ENCODE assay signal across 1 cellular context in the genomic region with DNA sequence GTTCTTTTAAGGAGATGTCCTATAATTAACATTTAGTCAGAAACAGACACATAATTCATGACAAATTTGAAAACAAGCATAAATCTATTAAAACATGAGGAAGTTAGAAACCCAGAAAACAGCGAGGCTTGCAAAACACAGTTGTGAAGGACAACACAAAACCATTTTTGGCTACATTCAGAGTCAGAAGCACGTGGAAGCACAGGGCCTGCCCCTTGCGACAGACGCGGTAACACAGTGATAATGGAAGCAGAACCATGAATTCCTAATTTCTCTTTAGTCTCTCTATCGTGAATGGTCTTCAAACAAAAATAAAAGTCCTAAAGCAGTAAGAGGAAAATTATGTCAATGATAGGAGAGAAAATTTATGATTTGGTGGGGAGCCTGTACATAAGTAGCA.
TF ChIP-seq lines count a peak whose summit lies in the region.

No MANE protein-coding gene starts in this region.

TF ChIP-seq in WTC11, 78 proteins besides CTCF, POLR2A, EP300 and RAD21 (continued from another document):
- TF ChIP-seq, protein P1, sequence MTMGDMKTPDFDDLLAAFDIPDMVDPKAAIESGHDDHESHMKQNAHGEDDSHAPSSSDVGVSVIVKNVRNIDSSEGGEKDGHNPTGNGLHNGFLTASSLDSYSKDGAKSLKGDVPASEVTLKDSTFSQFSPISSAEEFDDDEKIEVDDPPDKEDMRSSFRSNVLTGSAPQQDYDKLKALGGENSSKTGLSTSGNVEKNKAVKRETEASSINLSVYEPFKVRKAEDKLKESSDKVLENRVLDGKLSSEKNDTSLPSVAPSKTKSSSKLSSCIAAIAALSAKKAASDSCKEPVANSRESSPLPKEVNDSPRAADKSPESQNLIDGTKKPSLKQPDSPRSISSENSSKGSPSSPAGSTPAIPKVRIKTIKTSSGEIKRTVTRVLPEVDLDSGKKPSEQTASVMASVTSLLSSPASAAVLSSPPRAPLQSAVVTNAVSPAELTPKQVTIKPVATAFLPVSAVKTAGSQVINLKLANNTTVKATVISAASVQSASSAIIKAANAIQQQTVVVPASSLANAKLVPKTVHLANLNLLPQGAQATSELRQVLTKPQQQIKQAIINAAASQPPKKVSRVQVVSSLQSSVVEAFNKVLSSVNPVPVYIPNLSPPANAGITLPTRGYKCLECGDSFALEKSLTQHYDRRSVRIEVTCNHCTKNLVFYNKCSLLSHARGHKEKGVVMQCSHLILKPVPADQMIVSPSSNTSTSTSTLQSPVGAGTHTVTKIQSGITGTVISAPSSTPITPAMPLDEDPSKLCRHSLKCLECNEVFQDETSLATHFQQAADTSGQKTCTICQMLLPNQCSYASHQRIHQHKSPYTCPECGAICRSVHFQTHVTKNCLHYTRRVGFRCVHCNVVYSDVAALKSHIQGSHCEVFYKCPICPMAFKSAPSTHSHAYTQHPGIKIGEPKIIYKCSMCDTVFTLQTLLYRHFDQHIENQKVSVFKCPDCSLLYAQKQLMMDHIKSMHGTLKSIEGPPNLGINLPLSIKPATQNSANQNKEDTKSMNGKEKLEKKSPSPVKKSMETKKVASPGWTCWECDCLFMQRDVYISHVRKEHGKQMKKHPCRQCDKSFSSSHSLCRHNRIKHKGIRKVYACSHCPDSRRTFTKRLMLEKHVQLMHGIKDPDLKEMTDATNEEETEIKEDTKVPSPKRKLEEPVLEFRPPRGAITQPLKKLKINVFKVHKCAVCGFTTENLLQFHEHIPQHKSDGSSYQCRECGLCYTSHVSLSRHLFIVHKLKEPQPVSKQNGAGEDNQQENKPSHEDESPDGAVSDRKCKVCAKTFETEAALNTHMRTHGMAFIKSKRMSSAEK (CRISPR knock-in tag; IDR thresholded peaks at IDR 0.05; ENCODE audit: borderline replicate concordance), result no peak
- TF ChIP-seq ZNF423 (CRISPR knock-in tag; IDR thresholded peaks at IDR 0.05) (no peak), OVOL2 (CRISPR knock-in tag; IDR thresholded peaks at IDR 0.05; ENCODE audit: borderline replicate concordance) (no peak)
